1 cellular context compared by ENCODE assay signal in the genomic region with DNA sequence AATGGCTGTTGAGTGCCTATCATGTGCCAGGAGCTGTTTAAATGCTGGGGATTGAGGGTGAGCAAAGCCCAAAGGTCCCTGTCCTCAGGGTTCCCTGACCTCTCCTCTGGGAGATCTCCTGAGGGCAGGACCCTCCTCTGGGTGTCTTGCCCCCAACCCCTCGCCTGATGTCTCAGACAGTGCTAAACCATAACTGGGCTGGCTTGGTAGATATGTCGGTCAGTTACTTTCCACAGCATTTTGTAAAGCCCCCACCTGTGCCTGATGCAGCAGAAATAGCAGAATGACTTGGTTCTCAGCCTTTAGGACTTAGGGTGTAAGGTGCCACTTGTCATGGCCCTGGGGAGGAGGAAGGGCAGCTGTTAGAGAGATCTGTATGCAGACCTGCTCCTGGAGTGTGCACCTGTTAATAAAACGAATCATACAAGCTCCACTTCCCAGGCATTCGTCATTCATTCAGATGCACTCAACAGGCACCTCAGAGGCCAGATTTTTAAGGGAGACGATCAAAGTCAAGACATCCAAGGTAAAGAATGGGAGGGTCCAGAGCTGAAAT.
TF ChIP-seq lines count a peak whose summit lies in the region.

No MANE protein-coding gene starts in this region.

TF ChIP-seq in GM12878, 131 proteins besides CTCF, POLR2A, EP300 and RAD21 (continued from another document and continues in another):
- TF ChIP-seq, protein P1, sequence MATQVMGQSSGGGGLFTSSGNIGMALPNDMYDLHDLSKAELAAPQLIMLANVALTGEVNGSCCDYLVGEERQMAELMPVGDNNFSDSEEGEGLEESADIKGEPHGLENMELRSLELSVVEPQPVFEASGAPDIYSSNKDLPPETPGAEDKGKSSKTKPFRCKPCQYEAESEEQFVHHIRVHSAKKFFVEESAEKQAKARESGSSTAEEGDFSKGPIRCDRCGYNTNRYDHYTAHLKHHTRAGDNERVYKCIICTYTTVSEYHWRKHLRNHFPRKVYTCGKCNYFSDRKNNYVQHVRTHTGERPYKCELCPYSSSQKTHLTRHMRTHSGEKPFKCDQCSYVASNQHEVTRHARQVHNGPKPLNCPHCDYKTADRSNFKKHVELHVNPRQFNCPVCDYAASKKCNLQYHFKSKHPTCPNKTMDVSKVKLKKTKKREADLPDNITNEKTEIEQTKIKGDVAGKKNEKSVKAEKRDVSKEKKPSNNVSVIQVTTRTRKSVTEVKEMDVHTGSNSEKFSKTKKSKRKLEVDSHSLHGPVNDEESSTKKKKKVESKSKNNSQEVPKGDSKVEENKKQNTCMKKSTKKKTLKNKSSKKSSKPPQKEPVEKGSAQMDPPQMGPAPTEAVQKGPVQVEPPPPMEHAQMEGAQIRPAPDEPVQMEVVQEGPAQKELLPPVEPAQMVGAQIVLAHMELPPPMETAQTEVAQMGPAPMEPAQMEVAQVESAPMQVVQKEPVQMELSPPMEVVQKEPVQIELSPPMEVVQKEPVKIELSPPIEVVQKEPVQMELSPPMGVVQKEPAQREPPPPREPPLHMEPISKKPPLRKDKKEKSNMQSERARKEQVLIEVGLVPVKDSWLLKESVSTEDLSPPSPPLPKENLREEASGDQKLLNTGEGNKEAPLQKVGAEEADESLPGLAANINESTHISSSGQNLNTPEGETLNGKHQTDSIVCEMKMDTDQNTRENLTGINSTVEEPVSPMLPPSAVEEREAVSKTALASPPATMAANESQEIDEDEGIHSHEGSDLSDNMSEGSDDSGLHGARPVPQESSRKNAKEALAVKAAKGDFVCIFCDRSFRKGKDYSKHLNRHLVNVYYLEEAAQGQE (IDR thresholded peaks at IDR 0.05; ENCODE audit: low read depth, low read length) = no peak
- TF ChIP-seq MYC (IDR thresholded peaks at IDR 0.05; ENCODE audit: insufficient read depth, insufficient read length, insufficient replicate concordance, low read length, severe bottlenecking) (no peak), ATF2 (IDR thresholded peaks at IDR 0.05; ENCODE audit: low read length) (no peak), PKNOX1 (IDR thresholded peaks at IDR 0.05) (peak; percentile 30; the same call in 1 of the 2 replicates), E4F1 (IDR thresholded peaks at IDR 0.05; ENCODE audit: borderline replicate concordance, partially characterized antibody) (no peak), CEBPB (IDR thresholded peaks at IDR 0.05; ENCODE audit: borderline replicate concordance in 1 of 2, low read depth in 2 of 2, low read length in 2 of 2) (no peak), SMC3 (IDR thresholded peaks at IDR 0.05; ENCODE audit: borderline replicate concordance, low read length) (no peak), IKZF1 (conservative IDR thresholded peaks at IDR 0.05) (no peak), POU2F2 (IDR thresholded peaks at IDR 0.05; ENCODE audit: borderline replicate concordance, low read depth, low read length) (0 out of 3 replicates have a peak, but pooled peaks have one; percentile 1), KDM1A (IDR thresholded peaks at IDR 0.05; ENCODE audit: borderline replicate concordance) (no peak), NFIC (IDR thresholded peaks at IDR 0.05; ENCODE audit: low read depth, low read length) (no peak; the same call in 1 of the 2 replicates), CREM (IDR thresholded peaks at IDR 0.05; ENCODE audit: low read depth) (peak; percentile 0; the same call in 1 of the 2 replicates), ZBTB4 (CRISPR knock-in tag; IDR thresholded peaks at IDR 0.05) (no peak), RFX5 (IDR thresholded peaks at IDR 0.05; ENCODE audit: low read depth, low read length) (no peak), ASH2L (IDR thresholded peaks at IDR 0.05; ENCODE audit: borderline replicate concordance, low read depth) (no peak), POLR2AphosphoS2 (IDR thresholded peaks at IDR 0.05; ENCODE audit: low read depth, low read length) (no peak), RELB (IDR thresholded peaks at IDR 0.05; ENCODE audit: low read depth) (0 out of 2 replicates have a peak, but pooled peaks have one; percentile 7), ETV6 (conservative IDR thresholded peaks at IDR 0.05 in 1 of 2, IDR thresholded peaks at IDR 0.05 in 1 of 2; ENCODE audit: borderline replicate concordance in 1 of 2, low read depth in 1 of 2) (no peak), MXI1 (IDR thresholded peaks at IDR 0.05; ENCODE audit: low read depth, low read length) (no peak), SKIL (IDR thresholded peaks at IDR 0.05; ENCODE audit: low read depth, poor library complexity, severe bottlenecking) (no peak), ZZZ3 (IDR thresholded peaks at IDR 0.05; ENCODE audit: control insufficient read depth, insufficient read length, low read depth) (no peak), MTA2 (IDR thresholded peaks at IDR 0.05; ENCODE audit: low read depth) (no peak), HDAC2 (IDR thresholded peaks at IDR 0.05) (no peak), KLF5 (IDR thresholded peaks at IDR 0.05; ENCODE audit: partially characterized antibody) (no peak), DPF2 (IDR thresholded peaks at IDR 0.05) (no peak; the same call in 1 of the 2 replicates), YBX1 (IDR thresholded peaks at IDR 0.05) (no peak)
- TF ChIP-seq, protein P2, sequence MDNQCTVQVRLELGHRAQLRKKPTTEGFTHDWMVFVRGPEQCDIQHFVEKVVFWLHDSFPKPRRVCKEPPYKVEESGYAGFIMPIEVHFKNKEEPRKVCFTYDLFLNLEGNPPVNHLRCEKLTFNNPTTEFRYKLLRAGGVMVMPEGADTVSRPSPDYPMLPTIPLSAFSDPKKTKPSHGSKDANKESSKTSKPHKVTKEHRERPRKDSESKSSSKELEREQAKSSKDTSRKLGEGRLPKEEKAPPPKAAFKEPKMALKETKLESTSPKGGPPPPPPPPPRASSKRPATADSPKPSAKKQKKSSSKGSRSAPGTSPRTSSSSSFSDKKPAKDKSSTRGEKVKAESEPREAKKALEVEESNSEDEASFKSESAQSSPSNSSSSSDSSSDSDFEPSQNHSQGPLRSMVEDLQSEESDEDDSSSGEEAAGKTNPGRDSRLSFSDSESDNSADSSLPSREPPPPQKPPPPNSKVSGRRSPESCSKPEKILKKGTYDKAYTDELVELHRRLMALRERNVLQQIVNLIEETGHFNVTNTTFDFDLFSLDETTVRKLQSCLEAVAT (IDR thresholded peaks at IDR 0.05) = 0 out of 2 replicates have a peak, but pooled peaks have one; percentile 5
- TF ChIP-seq, protein P3, sequence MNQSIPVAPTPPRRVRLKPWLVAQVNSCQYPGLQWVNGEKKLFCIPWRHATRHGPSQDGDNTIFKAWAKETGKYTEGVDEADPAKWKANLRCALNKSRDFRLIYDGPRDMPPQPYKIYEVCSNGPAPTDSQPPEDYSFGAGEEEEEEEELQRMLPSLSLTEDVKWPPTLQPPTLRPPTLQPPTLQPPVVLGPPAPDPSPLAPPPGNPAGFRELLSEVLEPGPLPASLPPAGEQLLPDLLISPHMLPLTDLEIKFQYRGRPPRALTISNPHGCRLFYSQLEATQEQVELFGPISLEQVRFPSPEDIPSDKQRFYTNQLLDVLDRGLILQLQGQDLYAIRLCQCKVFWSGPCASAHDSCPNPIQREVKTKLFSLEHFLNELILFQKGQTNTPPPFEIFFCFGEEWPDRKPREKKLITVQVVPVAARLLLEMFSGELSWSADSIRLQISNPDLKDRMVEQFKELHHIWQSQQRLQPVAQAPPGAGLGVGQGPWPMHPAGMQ (IDR thresholded peaks at IDR 0.05; ENCODE audit: borderline replicate concordance) = no peak
